ENCODE assay signal across 16 cellular contexts in genomic region chr17:4156750-4157381, GRCh38. TPM values are rescaled to one million over a fixed set of nuclear protein-coding genes. Genes with fewer than 3 reads are reported as not detected.
A peak's percentile ranks its signal among the peaks of the same experiment; 100 is the strongest.
DNase-seq lines count a peak whose midpoint lies in the region; ATAC-seq, FAIRE-seq and TF ChIP-seq lines count a peak whose summit lies in the region.
"Had no signal": no experiment of that assay in that cellular context is flagged by ENCODE, and none has a peak within 500 bp of the region (broad histone marks: within the 10 kb centered on the region; RNA-seq: fewer than 3 reads in every experiment).

No MANE protein-coding gene starts in this region.

- H3K27me3 Mint-ChIP-seq in WTC11 (ENCODE audit: low read depth) = no peaks in the 10 kb centered on the region
- no peaks in the 10 kb centered on the region for H3K27me3 Mint-ChIP-seq in stimulated activated naive CD8-positive, alpha-beta T cell treated with anti-CD3 and anti-CD28 coated beads, Interleukin-15, amount 100 ng/mL, for 72 hours
- no peaks in the 10 kb centered on the region for H3K27me3 Mint-ChIP-seq in naive thymus-derived CD4-positive, alpha-beta T cell

- H3K4me2 ChIP-seq in mesendoderm (ENCODE audit: low read length) = no peak overlapping the region

- H3K79me1 ChIP-seq in mesendoderm (ENCODE audit: low read length) = no peaks in the 10 kb centered on the region

- no peak overlapping the region for H3K18ac ChIP-seq in mesendoderm (ENCODE audit: low read length)

- no peak overlapping the region for H3K4ac ChIP-seq in mesendoderm (ENCODE audit: low read depth, low read length)

- no peak overlapping the region for H2BK5ac ChIP-seq in mesendoderm (ENCODE audit: low read length)

- no peak overlapping the region for H3K27ac Mint-ChIP-seq in WTC11
- H3K27ac Mint-ChIP-seq in stimulated activated naive CD8-positive, alpha-beta T cell treated with anti-CD3 and anti-CD28 coated beads, Interleukin-15, amount 100 ng/mL, for 72 hours = no peak overlapping the region
- H3K27ac Mint-ChIP-seq in naive thymus-derived CD4-positive, alpha-beta T cell = no peak overlapping the region
- H3K27ac Mint-ChIP-seq: CD14-positive monocyte had no signal

- POLR2A ChIA-PET in WTC11 (lab: Charles Lee) = interaction anchor here (0.5 to 2.8 kb wide), 3 partner anchors 14 to 117 kb away, joined by 3 to 10 read pairs (median 4); partner anchors contain the start of genes CYB5D2 and ZZEF1
- POLR2A ChIA-PET in naive thymus-derived CD4-positive, alpha-beta T cell (lab: Charles Lee) = interaction anchor here (1.1 to 4.6 kb wide), 2 partner anchors 13 kb away, joined by 6 to 33 read pairs; partner anchors contain the start of genes CYB5D2 and ZZEF1

- WGBS in mesendoderm (ENCODE audit: extremely low coverage, insufficient coverage, low lambda C conversion rate) = no CpG with 5 or more reads among the region's 16 CpGs

- H4K8ac ChIP-seq in mesendoderm (ENCODE audit: low read depth, low read length) = no peak overlapping the region

- no peak overlapping the region for H2BK15ac ChIP-seq in mesendoderm (replicated peaks; ENCODE audit: low read depth)

- H3K79me2 ChIP-seq in mesendoderm (ENCODE audit: control insufficient read depth, insufficient read depth, low read length) = no peaks in the 10 kb centered on the region

- intact Hi-C loops in sciatic nerve (cut with DNase I) = no loop called here
- intact Hi-C loops in naive thymus-derived CD4-positive, alpha-beta T cell (cut with micrococcal nuclease) = no loop called here

- H3K27me3 ChIP-seq in mesendoderm (ENCODE audit: insufficient read depth, low read length, poor library complexity) = no peaks in the 10 kb centered on the region
- no peaks in the 10 kb centered on the region for H3K27me3 ChIP-seq in naive thymus-derived CD4-positive, alpha-beta T cell (ENCODE audit: control insufficient read depth in 2 of 2, insufficient read depth in 2 of 2, low read length in 2 of 2)

- no peak overlapping the region for H2BK120ac ChIP-seq in mesendoderm (ENCODE audit: low read depth, low read length)

- H3K36me3 Mint-ChIP-seq in WTC11 = no peaks in the 10 kb centered on the region
- peaks cover 2 to 31% (median 15%) of the 10 kb centered on the region in 5 donors for H3K36me3 Mint-ChIP-seq in naive thymus-derived CD4-positive, alpha-beta T cell

- H3K4me3 ChIP-seq in GM12875 (ENCODE audit: low read depth, low read length) = no peak overlapping the region
- no peak overlapping the region for H3K4me3 ChIP-seq in mesendoderm (ENCODE audit: low read length)
- H3K4me3 ChIP-seq in naive thymus-derived CD4-positive, alpha-beta T cell (ENCODE audit: low read length) = no peak overlapping the region

- H3K23ac ChIP-seq in mesendoderm (ENCODE audit: low read length) = no peak overlapping the region

- H3K27ac ChIP-seq in mesendoderm (ENCODE audit: low read depth, low read length) = no peak overlapping the region
- H3K27ac ChIP-seq in naive thymus-derived CD4-positive, alpha-beta T cell (ENCODE audit: low read depth, low read length) = no peak overlapping the region

- no peak overlapping the region for H3K9ac ChIP-seq in mesendoderm (ENCODE audit: low read length)

- H3K56ac ChIP-seq in mesendoderm (ENCODE audit: low read length) = no peak overlapping the region

- peaks cover 6% of the 10 kb centered on the region for H3K4me1 ChIP-seq in mesendoderm (ENCODE audit: control insufficient read depth, low read depth, low read length)
- peaks cover 0 to 2% of the 10 kb centered on the region in 2 donors for H3K4me1 ChIP-seq in naive thymus-derived CD4-positive, alpha-beta T cell (ENCODE audit: control insufficient read depth in 2 of 2, insufficient read depth in 2 of 2, low read length in 2 of 2)

- no peaks in the 10 kb centered on the region for H3K9me3 Mint-ChIP-seq in WTC11
- H3K9me3 Mint-ChIP-seq in stimulated activated naive CD8-positive, alpha-beta T cell treated with anti-CD3 and anti-CD28 coated beads, Interleukin-15, amount 100 ng/mL, for 72 hours = no peaks in the 10 kb centered on the region
- peaks cover 0 to 2% (median 0%) of the 10 kb centered on the region in 11 donors for H3K9me3 Mint-ChIP-seq in naive thymus-derived CD4-positive, alpha-beta T cell
- H3K9me3 Mint-ChIP-seq: activated T-helper 2 cell treated with anti-CD3 and anti-CD28 coated beads, Interferon-gamma antibody, Interleukin-2, Interleukin-4, amounts not matched to agents 10 μg/mL and 5 μg/mL and 100 μg/mL, durations not matched to agents 14 hours and 24 hours and 36 hours had no signal

- peak; percentile 76 for ATAC-seq in WTC11
- ATAC-seq in stimulated activated naive CD8-positive, alpha-beta T cell treated with anti-CD3 and anti-CD28 coated beads, Interleukin-15, amount 100 ng/mL, for 72 hours = no peak
- no peak for ATAC-seq in GM18870 (IDR thresholded peaks at IDR 0.05; ENCODE audit: unreplicated experiment)
- no peak for ATAC-seq in sciatic nerve
- no peak for ATAC-seq in naive thymus-derived CD4-positive, alpha-beta T cell

- H2AK5ac ChIP-seq in mesendoderm (ENCODE audit: low read length) = no peak overlapping the region

- FAIRE-seq in D721Med (lab: Jason Lieb, UNC) = no peak

- TF ChIP-seq CTCF in D721Med (IDR thresholded peaks at IDR 0.05; ENCODE audit: insufficient read depth, missing control alignments) = peak; percentile 0
- TF ChIP-seq CTCF in GM12875 (IDR thresholded peaks at IDR 0.05; ENCODE audit: borderline replicate concordance, insufficient read depth, low read depth, low read length) = peak; percentile 39
- TF ChIP-seq CTCF in WTC11 (IDR thresholded peaks at IDR 0.05) = peak; percentile 20; the same call in 1 of the 2 replicates

- no peaks in the 10 kb centered on the region for H3K36me3 ChIP-seq in mesendoderm (ENCODE audit: control insufficient read depth, insufficient read depth, low read length)
- peaks cover 0 to 61% (median 0%) of the 10 kb centered on the region in 3 experiments for H3K36me3 ChIP-seq in naive thymus-derived CD4-positive, alpha-beta T cell (ENCODE audit: control insufficient read depth in 2 of 3, insufficient read depth in 3 of 3, low read length in 3 of 3)

- no peak overlapping the region for H3K4me3 Mint-ChIP-seq in WTC11
- H3K4me3 Mint-ChIP-seq in stimulated activated naive CD8-positive, alpha-beta T cell treated with anti-CD3 and anti-CD28 coated beads, Interleukin-15, amount 100 ng/mL, for 72 hours = no peak overlapping the region
- no peak overlapping the region for H3K4me3 Mint-ChIP-seq in naive thymus-derived CD4-positive, alpha-beta T cell
- H3K4me3 Mint-ChIP-seq: CD14-positive monocyte had no signal

- no peak overlapping the region for H4K5ac ChIP-seq in mesendoderm (ENCODE audit: low read length)

- H3K9me3 ChIP-seq in naive thymus-derived CD4-positive, alpha-beta T cell (ENCODE audit: control insufficient read depth in 2 of 3, low read length in 3 of 3) = no peaks in the 10 kb centered on the region

- DNase-seq in D721Med (ENCODE audit: insufficient read length, low spot score) = no peak
- DNase-seq in WTC11 (ENCODE audit: low spot score) = peak; percentile 66
- DNase-seq in mesendoderm = peak; percentile 47
- DNase-seq in stimulated activated naive CD8-positive, alpha-beta T cell treated with anti-CD3 and anti-CD28 coated beads, Interleukin-15, amount 100 ng/mL, for 72 hours = no peak
- no peak for DNase-seq in sciatic nerve (ENCODE audit: low spot score)
- DNase-seq in naive thymus-derived CD4-positive, alpha-beta T cell = no peak
- DNase-seq: activated CD4-positive, alpha-beta T cell treated with anti-CD3 and anti-CD28 coated beads, Interleukin-2, amount 50 U/mL, for 48 hours; aorta; NCI-H1105; NCI-H510A; RPMI8226; stimulated activated naive CD4-positive, alpha-beta T cell had no signal

- peaks cover 7% of the 10 kb centered on the region for H3K4me1 Mint-ChIP-seq in WTC11
- no peaks in the 10 kb centered on the region for H3K4me1 Mint-ChIP-seq in stimulated activated naive CD8-positive, alpha-beta T cell treated with anti-CD3 and anti-CD28 coated beads, Interleukin-15, amount 100 ng/mL, for 72 hours
- H3K4me1 Mint-ChIP-seq in naive thymus-derived CD4-positive, alpha-beta T cell = peaks cover 0 to 11% (median 5%) of the 10 kb centered on the region in 7 donors

- CTCF ChIA-PET in WTC11 (lab: Charles Lee) = interaction anchor here (0.6 to 2.5 kb wide), 16 partner anchors 9 to 243 kb away, joined by 3 to 14 read pairs (median 4); partner anchors contain the start of genes CYB5D2 and ZZEF1
- CTCF ChIA-PET in naive thymus-derived CD4-positive, alpha-beta T cell (lab: Charles Lee) = no interaction called here

RNA-seq across cellular contexts. Expression of gene CYB5D2, which starts 13.9 kb away (rescaled TPM):
- total RNA-seq in WTC11 (2021) (7.8 to 9.0 TPM (median 8.8 TPM) in 3 replicates), sciatic nerve (16.0 TPM)
- 2.6 TPM for polyA plus RNA-seq in mesendoderm (2013, experiment 1 of 2)
- 2.5 TPM for polyA plus RNA-seq in mesendoderm (2013, experiment 2 of 2)
- total RNA-seq in naive thymus-derived CD4-positive, alpha-beta T cell = 10 to 100 TPM in 2 of 5 experiments, 1 to 10 TPM in 3; 6.5 to 11.4 (median 8.3) TPM
- 10 to 100 TPM; 17.5 to 17.7 TPM for polyA plus RNA-seq in naive thymus-derived CD4-positive, alpha-beta T cell

RNA-seq across cellular contexts. Expression of gene ZZEF1, which starts 14.0 kb away (rescaled TPM):
- 16.3 to 24.1 TPM (median 17.5 TPM) in 3 replicates for total RNA-seq in WTC11 (2021)
- polyA plus RNA-seq in mesendoderm (2013, experiment 1 of 2) = 5.6 TPM
- 5.8 TPM for polyA plus RNA-seq in mesendoderm (2013, experiment 2 of 2)
- 58.9 TPM for total RNA-seq in sciatic nerve
- total RNA-seq in naive thymus-derived CD4-positive, alpha-beta T cell = 100 to 1,000 TPM in 1 of 5 experiments, 10 to 100 TPM in 4; 62.1 to 101 (median 97.4) TPM
- 10 to 100 TPM in 1 of 2 donors, 1 to 10 TPM in 1; 8.0 to 10.1 TPM for polyA plus RNA-seq in naive thymus-derived CD4-positive, alpha-beta T cell

Comparison
In these comparisons a context has a peak if more than half of its experiments do, and no peak if none do; other contexts are left out.
1. DNase-seq: peak in WTC11 (single experiment) and mesendoderm (single experiment); none in D721Med (single experiment), stimulated activated naive CD8-positive, alpha-beta T cell treated with anti-CD3 and anti-CD28 coated beads, Interleukin-15, amount 100 ng/mL, for 72 hours (0 of 2), sciatic nerve (single experiment) and naive thymus-derived CD4-positive, alpha-beta T cell (0 of 9).
2. Peak in every context shown above with its lines, with median percentiles within 50 percentile points of each other: CTCF ChIP-seq.